ENCODE assay signal across 9 cellular contexts in genomic region chr3:69084326-69084667, GRCh38. TPM values are rescaled to one million over a fixed set of nuclear protein-coding genes. Genes with fewer than 3 reads are reported as not detected.
DNase-seq lines count a peak whose midpoint lies in the region; ATAC-seq and TF ChIP-seq lines count a peak whose summit lies in the region.
"Had no signal": no experiment of that assay in that cellular context is flagged by ENCODE, and none has a peak within 500 bp of the region (broad histone marks: within the 10 kb centered on the region; RNA-seq: fewer than 3 reads in every experiment).

No MANE protein-coding gene starts in this region.

- H2AFZ ChIP-seq in trophoblast cell (ENCODE audit: insufficient read depth, low read length, poor library complexity): peak overlapping the region; percentile 55

- H3K4me3 ChIP-seq in AG10803 (ENCODE audit: low read length) (peak overlapping the region; percentile 89), WERI-Rb-1 (ENCODE audit: low read depth, low read length) (peak overlapping the region; percentile 84), foreskin fibroblast (ENCODE audit: low read depth in 1 of 2, low read length in 2 of 2) (peak overlapping the region; percentile 81), trophoblast cell (ENCODE audit: low read depth, low read length) (no peak overlapping the region)

- H4K12ac ChIP-seq in trophoblast cell (ENCODE audit: low read depth, low read length): no peak overlapping the region

- H3K18ac ChIP-seq in trophoblast cell (ENCODE audit: low read length): no peak overlapping the region

- DNase-seq in AG10803 (ENCODE audit: low read depth) (peak; percentile 86), H4 (ENCODE audit: low spot score) (peak; percentile 25), WERI-Rb-1 (no peak), foreskin fibroblast (peak; percentile 79 to 88), trophoblast cell (peak in 1 of 2 donors; percentile 75), HK-2 (ENCODE audit: unreplicated experiment) (no peak), posterior vena cava (ENCODE audit: low spot score) (no peak)

- no peak overlapping the region for H3K23ac ChIP-seq in trophoblast cell (ENCODE audit: low read length)

- no peak overlapping the region for H3K27ac ChIP-seq in WERI-Rb-1
- peak overlapping the region; percentile 68 for H3K27ac ChIP-seq in trophoblast cell (ENCODE audit: low read depth, low read length)

- H3K9me3 ChIP-seq in WERI-Rb-1 (ENCODE audit: severe bottlenecking) (no peaks in the 10 kb centered on the region), trophoblast cell (ENCODE audit: insufficient read depth, low read depth, low read length) (no peaks in the 10 kb centered on the region)

- peak overlapping the region; percentile 76 for H3K4me2 ChIP-seq in trophoblast cell (ENCODE audit: low read length)

- H4K91ac ChIP-seq in trophoblast cell (ENCODE audit: low read depth, low read length): no peak overlapping the region

- H3K27me3 ChIP-seq in WERI-Rb-1 (ENCODE audit: insufficient read depth, low read depth, severe bottlenecking) (no peaks in the 10 kb centered on the region), trophoblast cell (ENCODE audit: insufficient read depth, low read length) (no peaks in the 10 kb centered on the region)

- peaks cover 20% of the 10 kb centered on the region for H3K79me1 ChIP-seq in trophoblast cell (ENCODE audit: low read length)

- intact Hi-C loops in posterior vena cava (cut with DNase I): no loop called here

- peaks cover 8 to 26% of the 10 kb centered on the region in 2 experiments for H3K4me1 ChIP-seq in trophoblast cell (ENCODE audit: control insufficient read depth in 1 of 2, insufficient read depth in 2 of 2, low read length in 2 of 2)

- H2BK5ac ChIP-seq in trophoblast cell (ENCODE audit: low read depth, low read length, poor library complexity): no peak overlapping the region

- H2AK5ac ChIP-seq in trophoblast cell (ENCODE audit: low read length): no peak overlapping the region

- H3K4ac ChIP-seq in trophoblast cell (ENCODE audit: low read depth, low read length): no peak overlapping the region

- ATAC-seq in GM21367 (IDR thresholded peaks at IDR 0.05; ENCODE audit: unreplicated experiment): no peak

- H3K9ac ChIP-seq in trophoblast cell (ENCODE audit: low read length): no peak overlapping the region

- peaks cover 11% of the 10 kb centered on the region for H3K79me2 ChIP-seq in trophoblast cell (ENCODE audit: control insufficient read depth, insufficient read depth, low read length, poor library complexity)

- no peak overlapping the region for H2BK12ac ChIP-seq in trophoblast cell (ENCODE audit: low read length)

- peak overlapping the region; percentile 16 for H4K8ac ChIP-seq in trophoblast cell (ENCODE audit: low read depth, low read length)

- no peaks in the 10 kb centered on the region for H3K36me3 ChIP-seq in WERI-Rb-1
- no peaks in the 10 kb centered on the region for H3K36me3 ChIP-seq in trophoblast cell (ENCODE audit: control insufficient read depth in 1 of 2, insufficient read depth in 2 of 2, low read length in 2 of 2)

- H2BK120ac ChIP-seq in trophoblast cell (ENCODE audit: insufficient read depth, low read length, poor library complexity): no peak overlapping the region

- H3K14ac ChIP-seq in trophoblast cell (ENCODE audit: low read length): no peak overlapping the region

- no peak for TF ChIP-seq CTCF in AG10803 (conservative IDR thresholded peaks at IDR 0.05; ENCODE audit: low read length)
- TF ChIP-seq CTCF in WERI-Rb-1 (IDR thresholded peaks at IDR 0.05; ENCODE audit: low read depth, low read length): no peak
- TF ChIP-seq CTCF in foreskin fibroblast (IDR thresholded peaks at IDR 0.05; ENCODE audit: low read depth, low read length): no peak

- no CpG with 5 or more reads among the region's 2 CpGs for WGBS in trophoblast cell (ENCODE audit: extremely low coverage, insufficient coverage, insufficient read length)

RNA-seq across cellular contexts. Expression of gene ARL6IP5, which starts 0.4 kb away (rescaled TPM):
- 34.3 and 66.8 TPM in 2 replicates for total RNA-seq in H4 (2014; rRNA removed; shearing (Covaris generic))
- 80.1 and 84.4 TPM in 2 replicates for polyA plus RNA-seq in trophoblast cell (2013)
- total RNA-seq in posterior vena cava: 100 to 1,000 TPM; 153 to 174 TPM

RNA-seq across cellular contexts. Expression of gene UBA3, which starts 4.1 kb away (rescaled TPM):
- total RNA-seq in H4 (2014; rRNA removed; shearing (Covaris generic)): 35.3 and 57.5 TPM in 2 replicates
- 52.4 and 52.8 TPM in 2 replicates for polyA plus RNA-seq in trophoblast cell (2013)
- total RNA-seq in posterior vena cava: 10 to 100 TPM; 53.0 to 57.9 TPM

RNA-seq across cellular contexts. Expression of gene TMF1, which starts 32.2 kb away (rescaled TPM):
- total RNA-seq in H4 (2014; rRNA removed; shearing (Covaris generic)): 4.6 and 8.6 TPM in 2 replicates
- polyA plus RNA-seq in trophoblast cell (2013): 37.6 and 38.3 TPM in 2 replicates
- total RNA-seq in posterior vena cava: 10 to 100 TPM; 30.7 to 41.0 TPM

RNA-seq across cellular contexts. Expression of gene LMOD3, which starts 38.1 kb away (rescaled TPM):
- not detected in 2 replicates for total RNA-seq in H4 (2014; rRNA removed; shearing (Covaris generic))
- polyA plus RNA-seq in trophoblast cell (2013): 0.01 TPM in 1 of 2 replicates, not detected in the other
- not detected for total RNA-seq in posterior vena cava
- total RNA-seq: subcutaneous adipose tissue had no signal

Comparison
In these comparisons a context has a peak if more than half of its experiments do, and no peak if none do; other contexts are left out.
1. DNase-seq: peak in AG10803 (single experiment), H4 (single experiment) and foreskin fibroblast (2 of 2); none in WERI-Rb-1 (single experiment), HK-2 (single experiment) and posterior vena cava (single experiment).